2 cellular contexts compared by ENCODE assay signal in the genomic region with DNA sequence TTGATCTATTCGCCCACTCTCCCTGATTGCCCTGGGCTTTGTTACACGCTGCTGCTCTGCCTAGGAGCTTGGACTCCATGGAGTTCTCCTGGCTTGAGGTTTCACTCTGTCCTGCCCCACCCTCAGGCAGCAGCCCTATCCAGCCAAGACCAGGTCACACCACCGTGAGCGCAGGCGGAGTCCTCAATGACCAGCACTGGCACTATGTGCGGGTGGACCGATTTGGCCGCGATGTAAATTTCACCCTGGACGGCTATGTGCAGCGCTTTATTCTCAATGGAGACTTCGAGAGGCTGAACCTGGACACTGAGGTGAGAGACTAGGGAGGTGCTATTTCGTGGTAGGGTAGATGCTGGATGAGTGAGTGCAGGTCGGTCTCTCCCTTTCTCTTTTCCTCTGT.
TF ChIP-seq lines count a peak whose summit lies in the region.

No MANE protein-coding gene starts in this region.

TF ChIP-seq in HEK293, 187 proteins besides CTCF, POLR2A, EP300 and RAD21:
- TF ChIP-seq ZNF341 (tag by site-specific recombination; IDR thresholded peaks at IDR 0.05; ENCODE audit: low read depth) (peak; percentile 32; the same call in 1 of the 2 replicates), ZNF366 (tag by site-specific recombination; conservative IDR thresholded peaks at IDR 0.05) (no peak)

TF ChIP-seq in endothelial cell of umbilical vein, 7 proteins besides CTCF, POLR2A, EP300 and RAD21:
- no peak for TF ChIP-seq GATA2 (IDR thresholded peaks at IDR 0.05; ENCODE audit: insufficient read depth, insufficient read length, low read depth, low read length)
- no peak for TF ChIP-seq MYC (IDR thresholded peaks at IDR 0.05; ENCODE audit: low read depth, low read length)
- no peak for TF ChIP-seq JUN (IDR thresholded peaks at IDR 0.05; ENCODE audit: borderline replicate concordance, insufficient read depth, insufficient read length, low read depth)
- TF ChIP-seq POLR2AphosphoS5 (IDR thresholded peaks at IDR 0.05; ENCODE audit: insufficient read depth, low read depth, low read length): no peak
- TF ChIP-seq EZH2 (IDR thresholded peaks at IDR 0.05; ENCODE audit: borderline replicate concordance, low read depth, low read length, severe bottlenecking): no peak
- TF ChIP-seq, protein P1, sequence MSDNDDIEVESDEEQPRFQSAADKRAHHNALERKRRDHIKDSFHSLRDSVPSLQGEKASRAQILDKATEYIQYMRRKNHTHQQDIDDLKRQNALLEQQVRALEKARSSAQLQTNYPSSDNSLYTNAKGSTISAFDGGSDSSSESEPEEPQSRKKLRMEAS (IDR thresholded peaks at IDR 0.05; ENCODE audit: insufficient read depth, insufficient read length): no peak
- TF ChIP-seq FOS (IDR thresholded peaks at IDR 0.05; ENCODE audit: borderline replicate concordance, insufficient read depth, low read length): no peak
